ENCODE assay signal across 1 cellular context in genomic region chr5:153987310-153987709, GRCh38.
TF ChIP-seq lines count a peak whose summit lies in the region.

No MANE protein-coding gene starts in this region.

TF ChIP-seq in WTC11, 78 proteins besides CTCF, POLR2A, EP300 and RAD21 (continued from another document):
- TF ChIP-seq AFF4 (CRISPR knock-in tag; IDR thresholded peaks at IDR 0.05; ENCODE audit: borderline replicate concordance) (no peak), ELF4 (CRISPR knock-in tag; IDR thresholded peaks at IDR 0.05; ENCODE audit: low read depth) (no peak), IRF1 (CRISPR knock-in tag; IDR thresholded peaks at IDR 0.05) (no peak), CREB1 (CRISPR knock-in tag; IDR thresholded peaks at IDR 0.05) (no peak), ZNF263 (CRISPR knock-in tag; IDR thresholded peaks at IDR 0.05; ENCODE audit: low read depth) (no peak), FOXP4 (CRISPR knock-in tag; IDR thresholded peaks at IDR 0.05) (no peak), MXD4 (CRISPR knock-in tag; IDR thresholded peaks at IDR 0.05; ENCODE audit: borderline replicate concordance) (no peak), USF1 (CRISPR knock-in tag; IDR thresholded peaks at IDR 0.05) (no peak), ZMAT4 (CRISPR knock-in tag; IDR thresholded peaks at IDR 0.05) (no peak), NR3C1 (CRISPR knock-in tag; conservative IDR thresholded peaks at IDR 0.05; ENCODE audit: low read depth) (no peak), ATF2 (CRISPR knock-in tag; IDR thresholded peaks at IDR 0.05; ENCODE audit: borderline replicate concordance, low read depth) (no peak), ZNF416 (CRISPR knock-in tag; IDR thresholded peaks at IDR 0.05) (no peak), PREB (CRISPR knock-in tag; IDR thresholded peaks at IDR 0.05; ENCODE audit: borderline replicate concordance) (no peak), RELA (CRISPR knock-in tag; IDR thresholded peaks at IDR 0.05; ENCODE audit: borderline replicate concordance) (no peak), PRDM15 (CRISPR knock-in tag; IDR thresholded peaks at IDR 0.05) (no peak), STAT6 (CRISPR knock-in tag; conservative IDR thresholded peaks at IDR 0.05; ENCODE audit: low read depth) (no peak)
